In genomic region chr20:58237318-58238182, GRCh38 we compare ENCODE assay signal across 8 cellular contexts. TPM values are rescaled to one million over a fixed set of nuclear protein-coding genes. Genes with fewer than 3 reads are reported as not detected.
A peak's percentile ranks its signal among the peaks of the same experiment; 100 is the strongest.
DNase-seq lines count a peak whose midpoint lies in the region; ATAC-seq, FAIRE-seq and TF ChIP-seq lines count a peak whose summit lies in the region.

No MANE protein-coding gene starts in this region.

- H3K27ac Mint-ChIP-seq in endothelial cell (ENCODE audit: unreplicated experiment): no peak overlapping the region

- H3K4me3 Mint-ChIP-seq in endothelial cell (ENCODE audit: unreplicated experiment): no peak overlapping the region

- H3K4me3 ChIP-seq in SJSA1: peak overlapping the region; percentile 39
- peak overlapping the region; percentile 32 to 40 for H3K4me3 ChIP-seq in small intestine (ENCODE audit: low read depth in 1 of 2, low read length in 2 of 2)

- no peaks in the 10 kb centered on the region for H3K9me3 ChIP-seq in SJSA1 (replicated peaks)
- no peaks in the 10 kb centered on the region for H3K9me3 ChIP-seq in small intestine (ENCODE audit: control insufficient read depth, low read depth)

- peaks cover 4% of the 10 kb centered on the region for H3K27me3 Mint-ChIP-seq in endothelial cell (ENCODE audit: unreplicated experiment)

- peaks cover 20% of the 10 kb centered on the region for H3K36me3 Mint-ChIP-seq in endothelial cell (ENCODE audit: low read depth, unreplicated experiment)

- no peaks in the 10 kb centered on the region for H3K9me3 Mint-ChIP-seq in endothelial cell (ENCODE audit: unreplicated experiment)

- WGBS in small intestine, 3 donors: 54 to 64% (median 59%) methylated on average over 7 of the region's 7 CpGs

- peak overlapping the region; percentile 25 for H3K27ac ChIP-seq in SJSA1
- H3K27ac ChIP-seq in small intestine (ENCODE audit: low read depth in 1 of 2, low read length in 1 of 2): no peak overlapping the region

- DNase-seq in GM03348 (ENCODE audit: low spot score) (peak; percentile 78), SJSA1 (ENCODE audit: low read depth in 1 of 2, low spot score in 2 of 2) (peak in 1 of 2 experiments; percentile 69), endothelial cell (ENCODE audit: low spot score) (no peak), small intestine (no peak), HTR-8/SVneo (ENCODE audit: insufficient read length, low spot score) (no peak), NCI-H345 treated with DMSO at 0.1 percent for 48 hours (lab: John Stamatoyannopoulos, UW; ENCODE audit: unreplicated experiment) (no peak)

- FAIRE-seq in small intestine (lab: Jason Lieb, UNC) (no peak), HTR-8/SVneo (lab: Jason Lieb, UNC) (no peak)

- peak; percentile 48 for TF ChIP-seq CTCF in endothelial cell (IDR thresholded peaks at IDR 0.05; ENCODE audit: unreplicated experiment)

- no peak for ATAC-seq in GM21528 (IDR thresholded peaks at IDR 0.05; ENCODE audit: low FRiP score, unreplicated experiment)
- ATAC-seq in GM18867 (IDR thresholded peaks at IDR 0.05; ENCODE audit: unreplicated experiment): no peak

- H3K27me3 ChIP-seq in SJSA1 (replicated peaks) (peaks cover 13% of the 10 kb centered on the region), small intestine (ENCODE audit: control insufficient read depth in 2 of 2, insufficient read depth in 2 of 2, low read length in 2 of 2) (no peaks in the 10 kb centered on the region)

- H3K36me3 ChIP-seq in SJSA1 (no peaks in the 10 kb centered on the region), small intestine (ENCODE audit: control insufficient read depth in 2 of 2, insufficient read depth in 2 of 2, low read length in 2 of 2) (peaks cover 0 to 9% of the 10 kb centered on the region in 2 donors)

- H3K4me1 ChIP-seq in SJSA1 (replicated peaks) (peaks cover 18% of the 10 kb centered on the region), small intestine (ENCODE audit: control insufficient read depth in 2 of 2, insufficient read depth in 1 of 2, low read depth in 1 of 2, low read length in 1 of 2) (no peaks in the 10 kb centered on the region)

- H3K4me1 Mint-ChIP-seq in endothelial cell (ENCODE audit: unreplicated experiment): peaks cover 9% of the 10 kb centered on the region

RNA-seq across cellular contexts. Expression of gene ANKRD60, which starts 9.1 kb away (rescaled TPM):
- total RNA-seq in SJSA1 (2014; rRNA removed; shearing (Covaris generic)): not detected in 2 replicates
- not detected for total RNA-seq in endothelial cell (ENCODE audit: unreplicated experiment)
- not detected for polyA plus RNA-seq in small intestine
